ENCODE assay signal across 10 cellular contexts in the genomic region with DNA sequence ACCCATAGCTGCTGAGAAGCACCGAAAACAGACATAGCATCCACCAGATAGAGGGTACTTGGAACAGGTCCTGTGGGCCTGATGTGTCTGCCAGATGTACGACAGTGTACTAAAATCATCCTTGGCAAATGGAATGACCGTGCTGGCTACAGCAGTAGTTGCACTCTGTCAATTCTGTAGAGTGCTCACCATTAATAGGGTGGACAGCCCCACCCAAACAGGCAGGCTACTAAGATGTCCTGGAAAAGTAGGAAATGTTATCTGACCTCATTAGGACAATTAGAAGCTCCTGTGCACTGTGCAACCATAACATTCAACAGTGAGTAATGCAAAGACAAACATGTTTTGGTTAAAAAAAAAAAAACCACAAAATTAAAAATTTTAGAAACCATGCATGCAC.
DNase-seq lines count a peak whose midpoint lies in the region; ATAC-seq and TF ChIP-seq lines count a peak whose summit lies in the region.
"Had no signal": no experiment of that assay in that cellular context is flagged by ENCODE, and none has a peak within 500 bp of the region (broad histone marks: within the 10 kb centered on the region; RNA-seq: fewer than 3 reads in every experiment).

No MANE protein-coding gene starts in this region.

- ATAC-seq in psoas muscle = peak in 3 of 4 donors; percentile 32 to 38 (median 34)

- WGBS in psoas muscle, 3 donors = 25 to 36% (median 27%) methylated on average over 3 of the region's 3 CpGs

- intact Hi-C loops in MCF 10A (cut with micrococcal nuclease) = no loop called here
- intact Hi-C loops in psoas muscle (cut with DNase I) = no loop called here

- peaks cover 15% of the 10 kb centered on the region for H3F3A ChIP-seq in Loucy (ENCODE audit: low read depth)

- no peaks in the 10 kb centered on the region for H3K27me3 Mint-ChIP-seq in MCF 10A (ENCODE audit: insufficient read depth, unreplicated experiment)

- H3K27me3 ChIP-seq in Loucy (ENCODE audit: insufficient read depth, low read length, poor library complexity, severe bottlenecking) (no peaks in the 10 kb centered on the region), psoas muscle (ENCODE audit: insufficient read depth in 3 of 3, low read length in 2 of 3) (no peaks in the 10 kb centered on the region)

- H3K4me1 ChIP-seq in Loucy (ENCODE audit: insufficient read depth, low read length, poor library complexity, severe bottlenecking) (peaks cover 70% of the 10 kb centered on the region), psoas muscle (peaks cover 52% of the 10 kb centered on the region)

- peaks cover 51% of the 10 kb centered on the region for H3K36me3 Mint-ChIP-seq in MCF 10A (ENCODE audit: insufficient read depth, unreplicated experiment)
- H3K36me3 Mint-ChIP-seq: IgD-negative memory B cell had no signal

- H4K20me1 ChIP-seq in Loucy (ENCODE audit: insufficient read depth, low read length, poor library complexity, severe bottlenecking) = no peaks in the 10 kb centered on the region

- POLR2A ChIA-PET in MCF 10A (lab: Yijun Ruan, JAX) = interaction anchor here (0.9 to 15.7 kb wide), 14 partner anchors 10 to 159 kb away, joined by 3 to 843 read pairs (median 17); a partner anchor contains a TSS

- peak; percentile 69 for DNase-seq in EH (ENCODE audit: low read depth)
- no peak for DNase-seq in MCF 10A (ENCODE audit: unreplicated experiment)
- DNase-seq in psoas muscle = no peak
- no peak for DNase-seq in stimulated activated CD4-positive, alpha-beta T cell treated with anti-CD3 and anti-CD28 coated beads, Interleukin-15, amount 100 ng/mL, for 24 hours
- DNase-seq in kidney glomerular epithelial cell (lab: John Stamatoyannopoulos, UW) = no peak
- no peak for DNase-seq in NCI-H1105 (lab: John Stamatoyannopoulos, UW)
- DNase-seq: activated CD4-positive, alpha-beta T cell treated with anti-CD3 and anti-CD28 coated beads, Interleukin-2, amount 50 U/mL, for 1 hour; DMS153 had no signal

- no peak overlapping the region for H3K4me3 Mint-ChIP-seq in MCF 10A (ENCODE audit: unreplicated experiment)
- H3K4me3 Mint-ChIP-seq: IgD-negative memory B cell had no signal

- BruUV-seq in MCF 10A (replicated peaks; lab: Mats Ljungman, UMichigan) = no TSS peak

- TF ChIP-seq CTCF in Loucy (conservative IDR thresholded peaks at IDR 0.05; ENCODE audit: low read length) = no peak
- TF ChIP-seq CTCF in MCF 10A (IDR thresholded peaks at IDR 0.05; ENCODE audit: unreplicated experiment) = no peak
- no peak for TF ChIP-seq CTCF in psoas muscle (IDR thresholded peaks at IDR 0.05)

- H3K4me3 ChIP-seq in Loucy (ENCODE audit: low read length, poor library complexity, severe bottlenecking) (peak overlapping the region; percentile 4), psoas muscle (no peak overlapping the region)

- no peaks in the 10 kb centered on the region for H3K36me3 ChIP-seq in Loucy (ENCODE audit: insufficient read depth, low read length)
- no peaks in the 10 kb centered on the region for H3K36me3 ChIP-seq in psoas muscle (ENCODE audit: insufficient read depth in 1 of 2, low read depth in 1 of 2)

- no peak overlapping the region for H2AFZ ChIP-seq in Loucy (ENCODE audit: low read length)

- peak overlapping the region; percentile 2 for H3K27ac ChIP-seq in psoas muscle

- CTCF ChIA-PET in MCF 10A (lab: Yijun Ruan, JAX) = interaction anchor here (0.7 to 7.3 kb wide), 9 partner anchors 8 to 139 kb away, joined by 3 to 67 read pairs (median 4); a partner anchor contains a TSS

- no peaks in the 10 kb centered on the region for H3K9me2 ChIP-seq in Loucy (replicated peaks; ENCODE audit: low read depth, low read length)

- H3K79me2 ChIP-seq in Loucy (ENCODE audit: insufficient read depth, low read length) = no peaks in the 10 kb centered on the region

- H3K9ac ChIP-seq in Loucy (ENCODE audit: low read depth, low read length, poor library complexity, severe bottlenecking) = peak overlapping the region; percentile 32

- peak overlapping the region; percentile 76 for H3K4me2 ChIP-seq in Loucy (ENCODE audit: low read depth, low read length, poor library complexity, severe bottlenecking)

- H3K4me1 Mint-ChIP-seq in MCF 10A (ENCODE audit: insufficient read depth, unreplicated experiment) = peaks cover 63% of the 10 kb centered on the region

- H3K9me3 ChIP-seq in Loucy (ENCODE audit: insufficient read depth, low read depth, low read length) (no peaks in the 10 kb centered on the region), psoas muscle (no peaks in the 10 kb centered on the region)

- no peaks in the 10 kb centered on the region for H3K9me3 Mint-ChIP-seq in MCF 10A (ENCODE audit: unreplicated experiment)
- H3K9me3 Mint-ChIP-seq: IgD-negative memory B cell had no signal

- peak overlapping the region; percentile 81 for H3K27ac Mint-ChIP-seq in MCF 10A (ENCODE audit: low read depth, unreplicated experiment)
- H3K27ac Mint-ChIP-seq: IgD-negative memory B cell had no signal
